Comparison of ENCODE assay signal across 8 cellular contexts in the genomic region with DNA sequence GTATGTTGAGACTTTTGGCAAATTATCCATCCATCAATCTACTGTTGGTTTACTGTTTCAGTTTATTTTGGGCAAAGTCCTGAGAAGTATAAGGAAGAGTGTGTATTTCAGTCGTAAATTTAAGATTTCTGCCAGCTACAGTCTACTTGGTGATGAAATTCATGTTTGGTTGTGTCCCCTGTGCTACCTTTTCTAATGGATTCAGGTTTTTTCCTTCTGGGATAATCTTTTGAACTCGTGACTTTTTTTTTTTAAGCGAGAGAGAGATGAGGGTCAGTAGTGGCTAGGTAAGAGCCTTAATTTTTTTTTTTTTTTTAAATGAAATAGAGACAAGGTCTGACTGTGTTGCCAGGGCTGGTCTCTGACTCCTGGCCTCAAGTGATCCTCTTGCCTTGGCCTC. TPM values are rescaled to one million over a fixed set of nuclear protein-coding genes. Genes with fewer than 3 reads are reported as not detected.
DNase-seq lines count a peak whose midpoint lies in the region; ATAC-seq and TF ChIP-seq lines count a peak whose summit lies in the region.

No MANE protein-coding gene starts in this region.

- H3K36me3 Mint-ChIP-seq in brain (no peaks in the 10 kb centered on the region), memory B cell (peaks cover 2% of the 10 kb centered on the region)

- H3K4me3 ChIP-seq in cardiac muscle cell, result peak overlapping the region; percentile 69
- H3K4me3 ChIP-seq in upper lobe of right lung, result peak overlapping the region; percentile 79

- H3K9me3 ChIP-seq in cardiac muscle cell (ENCODE audit: low read depth) (no peaks in the 10 kb centered on the region), upper lobe of right lung (no peaks in the 10 kb centered on the region)

- H3K4me1 ChIP-seq in cardiac muscle cell (ENCODE audit: low read depth) (peaks cover 7% of the 10 kb centered on the region), upper lobe of right lung (peaks cover 18% of the 10 kb centered on the region)

- H3K27ac Mint-ChIP-seq in brain (peak overlapping the region in 4 of 5 experiments; percentile 17 to 73 (median 39)), memory B cell (peak overlapping the region; percentile 96)

- ATAC-seq in memory B cell (ENCODE audit: low read depth) (no peak), upper lobe of right lung (no peak)

- H3K36me3 ChIP-seq in cardiac muscle cell (no peaks in the 10 kb centered on the region), upper lobe of right lung (no peaks in the 10 kb centered on the region)

- H3K4me1 Mint-ChIP-seq in brain (peaks cover 45% of the 10 kb centered on the region), memory B cell (peaks cover 28% of the 10 kb centered on the region)

- H3K27me3 Mint-ChIP-seq in brain (peaks cover 19% of the 10 kb centered on the region), memory B cell (no peaks in the 10 kb centered on the region)

- H3K9me3 Mint-ChIP-seq in brain (no peaks in the 10 kb centered on the region), memory B cell (no peaks in the 10 kb centered on the region)

- intact Hi-C loops in cardiac septum (cut with DNase I), result no loop called here
- intact Hi-C loops in upper lobe of right lung (cut with DNase I), result no loop called here

- peak overlapping the region; percentile 83 to 94 (median 86) for H3K4me3 Mint-ChIP-seq in brain
- H3K4me3 Mint-ChIP-seq in memory B cell, result peak overlapping the region; percentile 94

- DNase-seq in cardiac muscle cell (ENCODE audit: low read depth in 1 of 2, low spot score in 1 of 2), result no peak
- no peak for DNase-seq in cardiac septum (ENCODE audit: low spot score)
- DNase-seq in memory B cell (ENCODE audit: low spot score in 2 of 2), result no peak
- DNase-seq in upper lobe of right lung, result no peak
- DNase-seq in amygdala (lab: John Stamatoyannopoulos, UW), result no peak
- DNase-seq in NCI-H1694 treated with DMSO at 0.1 percent for 48 hours (lab: John Stamatoyannopoulos, UW), result no peak
- no peak for DNase-seq in SK-N-DZ (ENCODE audit: low spot score)

- peak overlapping the region; percentile 93 for H3K27ac ChIP-seq in cardiac muscle cell
- H3K27ac ChIP-seq in upper lobe of right lung, result peak overlapping the region; percentile 88

- H3K27me3 ChIP-seq in cardiac muscle cell (no peaks in the 10 kb centered on the region), upper lobe of right lung (no peaks in the 10 kb centered on the region)

- no peak for TF ChIP-seq CTCF in cardiac muscle cell (IDR thresholded peaks at IDR 0.05; ENCODE audit: low read depth, low read length)
- TF ChIP-seq CTCF in brain (conservative IDR thresholded peaks at IDR 0.05), result no peak
- no peak for TF ChIP-seq CTCF in upper lobe of right lung (IDR thresholded peaks at IDR 0.05)

RNA-seq across cellular contexts. Expression of gene TMEM217, which starts 0.8 kb away (rescaled TPM):
- total RNA-seq in cardiac muscle cell, result 1.3 and 3.8 TPM in 2 replicates
- 0.82 and 4.5 TPM in 2 replicates for polyA plus RNA-seq in cardiac muscle cell
- 1.0 TPM for total RNA-seq in cardiac septum
- 1.1 TPM for polyA plus RNA-seq in brain (ENCODE audit: insufficient read depth, low read depth, low replicate concordance)
- total RNA-seq in upper lobe of right lung, result 1.8 TPM
- polyA plus RNA-seq in SK-N-DZ (2014; cell fraction: cytosol; rRNA removed), result 0.14 TPM in 1 of 2 replicates, not detected in the other
- not detected in 2 replicates for polyA plus RNA-seq in SK-N-DZ (2014; cell fraction: nucleus; rRNA removed)

RNA-seq across cellular contexts. Expression of gene TBC1D22B, which starts 1.1 kb away (rescaled TPM):
- total RNA-seq in cardiac muscle cell (10.9 and 12.8 TPM in 2 replicates), cardiac septum (9.1 TPM), upper lobe of right lung (12.4 TPM)
- polyA plus RNA-seq in cardiac muscle cell (13.3 and 14.3 TPM in 2 replicates), brain (ENCODE audit: insufficient read depth, low read depth, low replicate concordance) (16.3 TPM)
- polyA plus RNA-seq in SK-N-DZ (2014; cell fraction: cytosol; rRNA removed), result 6.9 and 8.9 TPM in 2 replicates
- polyA plus RNA-seq in SK-N-DZ (2014; cell fraction: nucleus; rRNA removed), result 5.2 TPM in 2 replicates
